8 cellular contexts compared by ENCODE assay signal in the genomic region with DNA sequence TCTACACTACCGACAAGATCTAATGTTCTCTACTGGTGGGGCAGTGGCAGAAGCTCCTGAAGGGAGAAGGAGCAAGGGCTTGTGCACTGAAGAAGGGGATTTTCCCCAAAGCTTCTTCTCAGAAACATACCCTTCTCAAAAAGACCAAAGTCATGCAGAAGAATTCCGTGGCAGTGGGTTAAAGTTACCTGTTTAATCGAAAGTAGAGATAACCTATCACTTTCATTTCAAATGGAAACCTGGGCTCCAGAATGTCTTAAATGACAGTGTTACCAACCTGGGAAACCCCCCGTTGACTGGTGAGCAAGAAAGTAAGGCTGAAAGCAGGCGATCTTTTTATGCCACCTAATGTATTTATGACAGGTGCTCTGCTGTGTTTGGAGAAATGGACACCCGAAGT.
DNase-seq lines count a peak whose midpoint lies in the region; ATAC-seq, FAIRE-seq and TF ChIP-seq lines count a peak whose summit lies in the region.

No MANE protein-coding gene starts in this region.

- no peak overlapping the region for H2AFZ ChIP-seq in KMS-11 (ENCODE audit: low read depth)

- DNase-seq in naive thymus-derived CD4-positive, alpha-beta T cell, result peak in 3 of 9 donors; percentile 15 to 54 (median 35)
- DNase-seq in breast epithelium (ENCODE audit: low spot score in 2 of 2) (no peak), type B pancreatic cell (ENCODE audit: extremely low spot score, unreplicated experiment) (no peak), D721Med (ENCODE audit: insufficient read length, low spot score) (no peak), AG20443 (ENCODE audit: low spot score) (no peak)

- CTCF ChIA-PET in naive thymus-derived CD4-positive, alpha-beta T cell (lab: Charles Lee), result interaction anchor here (0.7 kb wide), 1 partner anchor 98 kb away, joined by 3 read pairs; no protein-coding TSS in a partner anchor

- ATAC-seq in GM18867 (IDR thresholded peaks at IDR 0.05; ENCODE audit: unreplicated experiment) (peak; percentile 84), GM21825 (IDR thresholded peaks at IDR 0.05; ENCODE audit: unreplicated experiment) (peak; percentile 91)
- peak; percentile 58 for ATAC-seq in naive thymus-derived CD4-positive, alpha-beta T cell

- H4K20me1 ChIP-seq in KMS-11 (ENCODE audit: insufficient read depth), result no peaks in the 10 kb centered on the region

- no peak for TF ChIP-seq POLR2A in breast epithelium (IDR thresholded peaks at IDR 0.05)

- POLR2A ChIA-PET in naive thymus-derived CD4-positive, alpha-beta T cell (lab: Charles Lee), result no interaction called here

- TF ChIP-seq CTCF in KMS-11 (conservative IDR thresholded peaks at IDR 0.05; ENCODE audit: low read depth, low read length) (no peak), breast epithelium (IDR thresholded peaks at IDR 0.05) (no peak), type B pancreatic cell (conservative IDR thresholded peaks at IDR 0.05) (no peak), D721Med (IDR thresholded peaks at IDR 0.05; ENCODE audit: insufficient read depth, missing control alignments) (no peak)

- H3K27ac Mint-ChIP-seq in naive thymus-derived CD4-positive, alpha-beta T cell, result peak overlapping the region in 3 of 9 donors; percentile 8 to 66 (median 34)
- no peak overlapping the region for H3K27ac Mint-ChIP-seq in type B pancreatic cell

- no peak for FAIRE-seq in D721Med (lab: Jason Lieb, UNC)

- H3K4me3 Mint-ChIP-seq in naive thymus-derived CD4-positive, alpha-beta T cell, result peak overlapping the region in 7 of 10 donors; percentile 12 to 60 (median 54)
- no peak overlapping the region for H3K4me3 Mint-ChIP-seq in type B pancreatic cell

- H3K4me2 ChIP-seq in KMS-11, result peak overlapping the region; percentile 67

- peaks cover 0 to 4% (median 0%) of the 10 kb centered on the region in 5 donors for H3K36me3 Mint-ChIP-seq in naive thymus-derived CD4-positive, alpha-beta T cell
- H3K36me3 Mint-ChIP-seq in type B pancreatic cell, result no peaks in the 10 kb centered on the region

- H3K27ac ChIP-seq in KMS-11, result no peak overlapping the region
- H3K27ac ChIP-seq in naive thymus-derived CD4-positive, alpha-beta T cell (ENCODE audit: low read depth, low read length), result no peak overlapping the region
- H3K27ac ChIP-seq in breast epithelium, result no peak overlapping the region

- no peak overlapping the region for H3K9ac ChIP-seq in KMS-11

- H3K4me3 ChIP-seq in KMS-11 (IDR thresholded peaks at IDR 0.05; ENCODE audit: insufficient read depth, low read depth, low read length) (no peak overlapping the region), breast epithelium (no peak overlapping the region)
- H3K4me3 ChIP-seq in naive thymus-derived CD4-positive, alpha-beta T cell (ENCODE audit: low read length), result no peak overlapping the region

- H3K27me3 ChIP-seq in KMS-11 (ENCODE audit: insufficient read depth, low read depth) (0 out of 2 replicates have a peak, but pooled peaks cover 2% of the 10 kb centered on the region), breast epithelium (peaks cover 0 to 17% of the 10 kb centered on the region in 2 donors)
- H3K27me3 ChIP-seq in naive thymus-derived CD4-positive, alpha-beta T cell (ENCODE audit: control insufficient read depth in 2 of 2, insufficient read depth in 2 of 2, low read length in 2 of 2), result no peaks in the 10 kb centered on the region

- peaks cover 8 to 47% (median 35%) of the 10 kb centered on the region in 7 donors for H3K4me1 Mint-ChIP-seq in naive thymus-derived CD4-positive, alpha-beta T cell
- no peaks in the 10 kb centered on the region for H3K4me1 Mint-ChIP-seq in type B pancreatic cell (ENCODE audit: unreplicated experiment)

- peaks cover 0 to 2% (median 0%) of the 10 kb centered on the region in 5 donors for H3K27me3 Mint-ChIP-seq in naive thymus-derived CD4-positive, alpha-beta T cell
- peaks cover 12% of the 10 kb centered on the region for H3K27me3 Mint-ChIP-seq in type B pancreatic cell

- H3K9me3 Mint-ChIP-seq in naive thymus-derived CD4-positive, alpha-beta T cell, result peaks cover 0 to 3% (median 0%) of the 10 kb centered on the region in 11 donors
- H3K9me3 Mint-ChIP-seq in type B pancreatic cell, result no peaks in the 10 kb centered on the region

- no peaks in the 10 kb centered on the region for H3K9me3 ChIP-seq in naive thymus-derived CD4-positive, alpha-beta T cell (ENCODE audit: control insufficient read depth in 2 of 3, low read length in 3 of 3)
- no peaks in the 10 kb centered on the region for H3K9me3 ChIP-seq in breast epithelium

- H3K79me2 ChIP-seq in KMS-11 (ENCODE audit: insufficient read depth, low read depth), result no peaks in the 10 kb centered on the region

- peaks cover 22% of the 10 kb centered on the region for H3K4me1 ChIP-seq in KMS-11 (ENCODE audit: low read depth, poor library complexity, severe bottlenecking)
- peaks cover 0 to 7% of the 10 kb centered on the region in 2 donors for H3K4me1 ChIP-seq in naive thymus-derived CD4-positive, alpha-beta T cell (ENCODE audit: control insufficient read depth in 2 of 2, insufficient read depth in 2 of 2, low read length in 2 of 2)
- H3K4me1 ChIP-seq in breast epithelium, result no peaks in the 10 kb centered on the region

- intact Hi-C loops in naive thymus-derived CD4-positive, alpha-beta T cell (cut with micrococcal nuclease), result loop anchor here (1.0 to 5.0 kb wide), 3 partner anchors 21 to 107 kb away; partner anchors contain the start of gene SH2D1A (in 1 of the 2)
- intact Hi-C loops in breast epithelium (cut with DNase I; ENCODE audit: low total_unique reads), result no loop called here

- H3K36me3 ChIP-seq in KMS-11 (ENCODE audit: insufficient read depth), result no peaks in the 10 kb centered on the region
- no peaks in the 10 kb centered on the region for H3K36me3 ChIP-seq in naive thymus-derived CD4-positive, alpha-beta T cell (ENCODE audit: control insufficient read depth in 2 of 3, insufficient read depth in 3 of 3, low read length in 3 of 3)
- no peaks in the 10 kb centered on the region for H3K36me3 ChIP-seq in breast epithelium
